25 cellular contexts compared by ENCODE assay signal in genomic region chr2:237915576-237915975, GRCh38.
"Had no signal": no experiment of that assay in that cellular context is flagged by ENCODE, and none has a peak within 500 bp of the region (broad histone marks: within the 10 kb centered on the region; RNA-seq: fewer than 3 reads in every experiment).

No MANE protein-coding gene starts in this region.

- H3K4me3 Mint-ChIP-seq: activated naive CD4-positive, alpha-beta T cell treated with anti-CD3 and anti-CD28 coated beads, Interleukin-2, amount 10 ng/mL, durations not matched to agents 7 days and 5 days; dendritic cell treated with granulocyte-macrophage colony-stimulating factor and Interleukin-4, amounts not matched to agents 40 ng/mL and 50 ng/mL, for 4 days; endodermal cell; memory B cell; natural killer cell had no signal

- H3K4me1 Mint-ChIP-seq: endodermal cell, memory B cell had no signal

- H3K36me3 Mint-ChIP-seq: memory B cell, natural killer cell had no signal

- H3K27me3 ChIP-seq: breast epithelium, transverse colon, vagina had no signal

- H3K4me1 ChIP-seq: breast epithelium, transverse colon, vagina had no signal

- DNase-seq: activated CD4-positive, alpha-beta T cell treated with anti-CD3 and anti-CD28 coated beads for 4 hours; activated CD4-positive, alpha-beta T cell treated with anti-CD3 and anti-CD28 coated beads, Interleukin-2, amount 50 U/mL, for 4 hours; activated CD8-positive, alpha-beta memory T cell treated with anti-CD3 and anti-CD28 coated beads for 24 hours; activated gamma-delta T cell; activated naive CD4-positive, alpha-beta T cell treated with anti-CD3 and anti-CD28 coated beads, Interleukin-2, amount 10 ng/mL, durations not matched to agents 7 days and 5 days; amygdala; central memory CD4-positive, alpha-beta T cell; endodermal cell; foreskin fibroblast; hippocampal formation; kidney; left colon; natural killer cell; stimulated activated CD4-positive, alpha-beta T cell treated with anti-CD3 and anti-CD28 coated beads, Interleukin-15, amount 100 ng/mL, for 24 hours; stimulated activated CD4-positive, alpha-beta T cell treated with anti-CD3 and anti-CD28 coated beads, Interleukin-2, amount 100 ng/mL, for 24 hours; stimulated activated naive CD4-positive, alpha-beta T cell; T-helper 1 cell; transverse colon had no signal

- H3K4me3 ChIP-seq: breast epithelium, smooth muscle cell, transverse colon, vagina had no signal

- FAIRE-seq: kidney had no signal

- ATAC-seq: esophagus mucosa, left colon, natural killer cell had no signal

- H3K27ac ChIP-seq: breast epithelium, transverse colon, vagina, VCaP had no signal

- H3K9me3 Mint-ChIP-seq: dendritic cell treated with granulocyte-macrophage colony-stimulating factor and Interleukin-4, amounts not matched to agents 40 ng/mL and 50 ng/mL, for 4 days; memory B cell; natural killer cell had no signal

- H3K4me2 ChIP-seq: smooth muscle cell had no signal

- H3K27ac Mint-ChIP-seq: activated naive CD4-positive, alpha-beta T cell treated with anti-CD3 and anti-CD28 coated beads, Interleukin-2, amount 10 ng/mL, durations not matched to agents 7 days and 5 days; endodermal cell; natural killer cell had no signal

- H3K36me3 ChIP-seq: breast epithelium, transverse colon, vagina had no signal

- H3K9me3 ChIP-seq: breast epithelium, transverse colon, vagina had no signal
